ENCODE assay signal across 8 cellular contexts in genomic region chr6:134882426-134883038, GRCh38.
DNase-seq lines count a peak whose midpoint lies in the region; FAIRE-seq lines count a peak whose summit lies in the region.

No MANE protein-coding gene starts in this region.

- intact Hi-C loops in head of caudate nucleus (cut with DNase I): loop anchor here (10.0 kb wide), 1 partner anchor 728 kb away; no protein-coding TSS in a partner anchor
- intact Hi-C loops in posterior cingulate gyrus (cut with DNase I): loop anchor here (2.0 to 5.0 kb wide), 2 partner anchors 60 to 728 kb away; no protein-coding TSS in a partner anchor

- DNase-seq in activated effector memory CD4-positive, alpha-beta T cell treated with anti-CD3 and anti-CD28 coated beads, Interleukin-2, amount 50 U/mL, for 16 hours: peak; percentile 74
- no peak for DNase-seq in activated effector memory CD4-positive, alpha-beta T cell treated with Interleukin-2 at 50 U/mL for 16 hours
- DNase-seq in HT-29 (ENCODE audit: low spot score) (peak; percentile 85), RCC 7860 (ENCODE audit: low spot score) (peak; percentile 6), head of caudate nucleus (peak; percentile 8 to 90 (median 75)), posterior cingulate gyrus (peak; percentile 59 to 95 (median 77)), NCI-H1092 treated with DMSO at 0.1 percent for 48 hours (lab: John Stamatoyannopoulos, UW) (no peak)
- peak; percentile 44 for DNase-seq in activated naive CD4-positive, alpha-beta T cell treated with anti-CD3 and anti-CD28 coated beads, Interleukin-2, amount 50 U/mL, for 16 hours

- FAIRE-seq in RCC 7860 (lab: Jason Lieb, UNC): no peak

Comparison
In these comparisons a context has a peak if more than half of its experiments do, and no peak if none do; other contexts are left out.
1. DNase-seq: peak in activated effector memory CD4-positive, alpha-beta T cell treated with anti-CD3 and anti-CD28 coated beads, Interleukin-2, amount 50 U/mL, for 16 hours (single experiment), HT-29 (single experiment), RCC 7860 (single experiment), activated naive CD4-positive, alpha-beta T cell treated with anti-CD3 and anti-CD28 coated beads, Interleukin-2, amount 50 U/mL, for 16 hours (single experiment), head of caudate nucleus (42 of 42) and posterior cingulate gyrus (10 of 10); none in activated effector memory CD4-positive, alpha-beta T cell treated with Interleukin-2 at 50 U/mL for 16 hours (single experiment) and NCI-H1092 treated with DMSO at 0.1 percent for 48 hours (single experiment).